14 cellular contexts compared by ENCODE assay signal in the genomic region with DNA sequence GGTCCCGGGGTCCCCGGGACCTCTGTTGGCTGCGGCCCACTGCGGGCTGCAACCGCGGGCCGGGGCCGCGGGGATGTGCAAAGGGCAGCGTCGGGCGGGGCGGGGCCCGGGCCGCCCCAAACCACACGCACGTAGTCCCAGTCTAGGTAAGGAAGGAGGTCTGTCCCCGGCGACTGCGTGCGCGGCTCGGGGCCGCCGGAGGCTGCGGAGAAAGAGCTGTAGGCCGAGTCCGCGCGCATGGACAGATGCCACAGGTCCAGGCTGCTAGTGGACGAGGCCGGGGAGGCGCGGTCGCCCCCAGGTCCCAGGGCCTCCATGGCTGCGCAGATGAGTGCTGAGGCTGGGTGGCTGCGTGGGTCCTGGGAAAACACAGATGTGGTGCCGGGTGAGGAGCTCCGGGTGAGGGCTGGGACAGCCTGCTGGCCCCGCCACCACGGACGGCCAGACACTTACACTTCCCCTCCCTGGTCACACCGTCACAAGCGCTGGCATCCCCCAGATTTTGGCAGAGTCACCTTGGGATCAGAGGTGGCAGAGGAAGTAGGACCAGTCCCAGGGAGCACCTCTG. TPM values are rescaled to one million over a fixed set of nuclear protein-coding genes. Genes with fewer than 3 reads are reported as not detected.
A peak's percentile ranks its signal among the peaks of the same experiment; 100 is the strongest.
DNase-seq lines count a peak whose midpoint lies in the region; ATAC-seq, FAIRE-seq and TF ChIP-seq lines count a peak whose summit lies in the region.
"Had no signal": no experiment of that assay in that cellular context is flagged by ENCODE, and none has a peak within 500 bp of the region (broad histone marks: within the 10 kb centered on the region; RNA-seq: fewer than 3 reads in every experiment).

No MANE protein-coding gene starts in this region.

- CTCF ChIA-PET in K562 (lab: Yijun Ruan, JAX; ENCODE audit: low intra/inter-chr PET ratio) = no interaction called here

- no peak for TF ChIP-seq EP300 in K562 (IDR thresholded peaks at IDR 0.05; ENCODE audit: low read length)

- H3K4me1 ChIP-seq in left ventricle myocardium inferior (peaks cover 41% of the 10 kb centered on the region), K562 (replicated peaks in 1 of 2; ENCODE audit: control insufficient read depth in 2 of 2, insufficient read depth in 2 of 2, low read length in 2 of 2) (peaks cover 12 to 35% of the 10 kb centered on the region in 2 experiments; a peak in 4 of 5 replicates), mesenchymal stem cell (ENCODE audit: control insufficient read depth, insufficient read depth, low read depth, low read length) (peaks cover 25% of the 10 kb centered on the region), upper lobe of right lung (peaks cover 23% of the 10 kb centered on the region)

- no peak for TF ChIP-seq POLR2A in K562 (conservative IDR thresholded peaks at IDR 0.05)

- intact Hi-C loops in left ventricle myocardium inferior (cut with micrococcal nuclease) (no loop called here), Right ventricle myocardium superior (cut with DNase I) (loop anchor here (10.0 kb wide), 1 partner anchor 321 kb away; no protein-coding TSS in a partner anchor), K562 (cut with micrococcal nuclease) (no loop called here), upper lobe of right lung (cut with DNase I) (no loop called here)

- ATAC-seq in Right ventricle myocardium superior (ENCODE audit: poor library complexity) = no peak
- no peak for ATAC-seq in K562
- no peak for ATAC-seq in upper lobe of right lung

- POLR2A ChIA-PET in K562 (lab: Yijun Ruan, JAX) = interaction anchor here (0.6 to 1.3 kb wide), 4 partner anchors 8 to 138 kb away, joined by 3 read pairs; partner anchors contain the start of gene AFF4

- no peak for TF ChIP-seq RAD21 in K562 (CRISPR knock-in tag; conservative IDR thresholded peaks at IDR 0.05 in 1 of 2, IDR thresholded peaks at IDR 0.05 in 1 of 2)

- peak overlapping the region; percentile 56 for H3K4me3 ChIP-seq in left ventricle myocardium inferior
- H3K4me3 ChIP-seq in K562 = no peak overlapping the region
- H3K4me3 ChIP-seq in mesenchymal stem cell (ENCODE audit: insufficient read depth in 1 of 2, low read depth in 1 of 2, low read length in 2 of 2) = no peak overlapping the region
- peak overlapping the region; percentile 10 for H3K4me3 ChIP-seq in upper lobe of right lung

- H3K18ac ChIP-seq in mesenchymal stem cell (ENCODE audit: low read depth in 1 of 2, low read length in 2 of 2) = peak overlapping the region; percentile 15 to 42

- H2BK15ac ChIP-seq in mesenchymal stem cell (ENCODE audit: low read depth, poor library complexity, severe bottlenecking) = peak overlapping the region; percentile 44

- H3K4me2 ChIP-seq in K562 (ENCODE audit: insufficient read depth, low read length) (no peak overlapping the region), mesenchymal stem cell (ENCODE audit: low read length, poor library complexity, severe bottlenecking) (no peak overlapping the region)

- no TSS peak for BruUV-seq in K562 (replicated peaks; lab: Mats Ljungman, UMichigan)

- H2AFZ ChIP-seq in K562 (ENCODE audit: low read depth, low read length) (no peak overlapping the region), mesenchymal stem cell (ENCODE audit: low read depth, low read length) (peak overlapping the region; percentile 18)

- H2BK120ac ChIP-seq in mesenchymal stem cell (ENCODE audit: low read depth, low read length) = no peak overlapping the region

- TF ChIP-seq CTCF in left ventricle myocardium inferior (IDR thresholded peaks at IDR 0.05; ENCODE audit: borderline replicate concordance) = no peak
- no peak for TF ChIP-seq CTCF in K562 (IDR thresholded peaks at IDR 0.05 in 2 of 3, conservative IDR thresholded peaks at IDR 0.05 in 1 of 3; ENCODE audit: insufficient read depth in 2 of 3, low read depth in 1 of 3, low read length in 3 of 3)
- no peak for TF ChIP-seq CTCF in upper lobe of right lung (IDR thresholded peaks at IDR 0.05)

- DNase-seq in left ventricle myocardium inferior (no peak), Right ventricle myocardium superior (no peak), K562 (ENCODE audit: extremely low read depth in 1 of 4, low spot score in 3 of 4) (no peak), mesenchymal stem cell (no peak), upper lobe of right lung (no peak), kidney tubule cell (ENCODE audit: low spot score) (no peak), ACHN (no peak), DMS53 treated with DMSO at 0.1 percent for 48 hours (lab: John Stamatoyannopoulos, UW; ENCODE audit: unreplicated experiment) (no peak)
- DNase-seq: foreskin fibroblast; NCI-H2081 treated with DMSO at 0.1 percent for 48 hours; stimulated activated CD4-positive, alpha-beta T cell treated with anti-CD3 and anti-CD28 coated beads, Interleukin-4, amount 100 ng/mL, for 24 hours had no signal

- 100% methylated on average over 14 of the region's 44 CpGs for WGBS in K562 (ENCODE audit: insufficient coverage, low coverage, missing lambda C conversion rate)
- WGBS in mesenchymal stem cell = 38% methylated on average over 34 of the region's 44 CpGs

- H4K8ac ChIP-seq in mesenchymal stem cell (ENCODE audit: low read length) = peak overlapping the region; percentile 53

- peaks cover 7% of the 10 kb centered on the region for H3K79me1 ChIP-seq in mesenchymal stem cell (replicated peaks; ENCODE audit: low read length, poor library complexity, severe bottlenecking)

- no peak overlapping the region for H2AK5ac ChIP-seq in mesenchymal stem cell (ENCODE audit: low read length, severe bottlenecking)

- no peak overlapping the region for H2BK5ac ChIP-seq in mesenchymal stem cell (ENCODE audit: low read depth, low read length, poor library complexity, severe bottlenecking)

- H4K20me1 ChIP-seq in K562 (replicated peaks; ENCODE audit: control insufficient read depth, insufficient read depth, low read length) = no peaks in the 10 kb centered on the region

- H3K4ac ChIP-seq in mesenchymal stem cell (ENCODE audit: low read depth in 1 of 2, low read length in 2 of 2) = peak overlapping the region in 1 of 2 experiments; percentile 3

- H3K14ac ChIP-seq in mesenchymal stem cell (ENCODE audit: low read length in 2 of 2) = peak overlapping the region in 1 of 2 experiments; percentile 14

- in situ Hi-C loops in K562 (cut with MboI) = loop anchor here (5.0 kb wide), 1 partner anchor 69 kb away; no protein-coding TSS in a partner anchor
- in situ Hi-C loops in ACHN (cut with HindIII; ENCODE audit: low pct_ligation_motif_present, low pct_unique_long_range_greater_than_20kb, low sequenced_read_pairs) = no loop called here

- no peak for FAIRE-seq in K562 (lab: Jason Lieb, UNC)

- peak overlapping the region in 1 of 2 experiments; percentile 10 for H3K23ac ChIP-seq in mesenchymal stem cell (ENCODE audit: low read length in 2 of 2)

- H3K27me3 ChIP-seq in left ventricle myocardium inferior (ENCODE audit: low read depth) (no peaks in the 10 kb centered on the region), K562 (ENCODE audit: control insufficient read depth in 2 of 2, insufficient read depth in 2 of 2, low read length in 2 of 2) (no peaks in the 10 kb centered on the region), mesenchymal stem cell (ENCODE audit: control insufficient read depth in 1 of 2, insufficient read depth in 1 of 2, low read length in 2 of 2) (no peaks in the 10 kb centered on the region), upper lobe of right lung (no peaks in the 10 kb centered on the region)
- H3K27me3 ChIP-seq: vagina had no signal

- H3K9ac ChIP-seq in K562 (ENCODE audit: insufficient read depth in 1 of 2, low read depth in 2 of 2, low read length in 2 of 2) = no peak overlapping the region; a peak in 1 of 4 replicates
- no peak overlapping the region for H3K9ac ChIP-seq in mesenchymal stem cell (ENCODE audit: low read length)

- peaks cover 4% of the 10 kb centered on the region for H3K36me3 ChIP-seq in left ventricle myocardium inferior
- H3K36me3 ChIP-seq in K562 (ENCODE audit: control insufficient read depth, insufficient read depth, low read length) = peaks cover 51% of the 10 kb centered on the region; the same call in 2 of the 3 replicates
- peaks cover 11 to 14% of the 10 kb centered on the region in 2 experiments for H3K36me3 ChIP-seq in mesenchymal stem cell (ENCODE audit: control insufficient read depth in 1 of 2, insufficient read depth in 2 of 2, low read depth in 1 of 2, low read length in 2 of 2)
- H3K36me3 ChIP-seq in upper lobe of right lung = no peaks in the 10 kb centered on the region
- H3K36me3 ChIP-seq: vagina had no signal

- H2BK12ac ChIP-seq in mesenchymal stem cell (ENCODE audit: low read length in 2 of 2) = peak overlapping the region in 1 of 2 experiments; percentile 46

- H4K91ac ChIP-seq in mesenchymal stem cell (ENCODE audit: low read length) = no peak overlapping the region

- no peaks in the 10 kb centered on the region for H3K9me3 ChIP-seq in left ventricle myocardium inferior (replicated peaks)
- H3K9me3 ChIP-seq in K562 (replicated peaks; ENCODE audit: control insufficient read depth, insufficient read depth, low read depth, low read length) = no peaks in the 10 kb centered on the region
- no peaks in the 10 kb centered on the region for H3K9me3 ChIP-seq in mesenchymal stem cell (ENCODE audit: control insufficient read depth, low read length)
- H3K9me3 ChIP-seq in upper lobe of right lung = no peaks in the 10 kb centered on the region
- H3K9me3 ChIP-seq: vagina had no signal

- H3K79me2 ChIP-seq in K562 (ENCODE audit: control insufficient read depth, insufficient read depth, low read length) = peaks cover 23% of the 10 kb centered on the region

- H3K27ac ChIP-seq in left ventricle myocardium inferior (replicated peaks) (peak overlapping the region; percentile 52), K562 (ENCODE audit: extremely low read depth, low read depth, low read length) (no peak overlapping the region), mesenchymal stem cell (ENCODE audit: low read length, poor library complexity, severe bottlenecking) (no peak overlapping the region), upper lobe of right lung (peak overlapping the region; percentile 24)
- H3K27ac ChIP-seq: RWPE1, vagina had no signal

- no peaks in the 10 kb centered on the region for H3K9me1 ChIP-seq in K562 (ENCODE audit: control insufficient read depth, insufficient read depth, low read length)

RNA-seq across cellular contexts. Expression of gene SHROOM1, which starts 4.5 kb away (rescaled TPM):
- total RNA-seq in left ventricle myocardium inferior (4.9 TPM), Right ventricle myocardium superior (3.6 TPM), K562 (2014; rRNA removed) (13.0 and 18.6 TPM in 2 replicates), K562 (2014; rRNA removed; fragmentation: Illumina TruSeq; extraction: Trizol) (5.3 and 6.1 TPM in 2 replicates), K562 (2015; rRNA removed; fragmentation: Illumina TruSeq; extraction: Trizol) (10.9 and 13.3 TPM in 2 replicates), K562 (2021) (25.6 and 26.5 TPM in 2 replicates), upper lobe of right lung (24.2 TPM)
- 39.2 and 105 TPM in 2 replicates for total RNA-seq in K562 (2011; cell fraction: chromatin; rRNA removed; ENCODE audit: low replicate concordance)
- 53.7 and 55.5 TPM in 2 replicates for total RNA-seq in K562 (2011; cell fraction: nucleolus; rRNA removed)
- total RNA-seq in K562 (2011; cell fraction: nucleoplasm; rRNA removed) = 27.4 and 41.9 TPM in 2 replicates
- polyA plus RNA-seq in K562 (2011; rRNA removed) (11.9 and 12.8 TPM in 2 replicates), K562 (2014; fragmentation: Illumina TruSeq; extraction: Trizol) (14.6 and 14.8 TPM in 2 replicates), K562 (2014; fragmentation: Nextera tagmentation; extraction: Ambion mirVana) (under 1 TPM; 0.44 to 0.50 TPM), K562 (2014; rRNA removed) (22.3 and 26.0 TPM in 2 replicates)
- polyA plus RNA-seq in K562 (2011; cell fraction: cytosol; rRNA removed) = 18.1 and 28.6 TPM in 2 replicates
- 28.4 and 60.2 TPM in 2 replicates for polyA plus RNA-seq in K562 (2011; cell fraction: nucleus; rRNA removed)
- 19.1 and 22.2 TPM in 2 replicates for polyA plus RNA-seq in K562 (2012)
- 3.8 and 7.6 TPM in 2 replicates for polyA minus RNA-seq in K562 (2011; rRNA and poly(A)+ RNA removed)
- polyA minus RNA-seq in K562 (2011; cell fraction: cytosol; rRNA and poly(A)+ RNA removed) = 6.1 and 7.0 TPM in 2 replicates
- polyA minus RNA-seq in K562 (2011; cell fraction: nucleus; rRNA and poly(A)+ RNA removed) = 11.3 and 12.4 TPM in 2 replicates
- 8.7 TPM for polyA plus RNA-seq in mesenchymal stem cell (2013, experiment 1 of 2)
- polyA plus RNA-seq in mesenchymal stem cell (2013, experiment 2 of 2) = 10.3 TPM

RNA-seq across cellular contexts. Expression of gene SOWAHA, which starts 12.8 kb away (rescaled TPM):
- total RNA-seq in left ventricle myocardium inferior = not detected
- 0.13 TPM for total RNA-seq in Right ventricle myocardium superior
- total RNA-seq in K562 (2011; cell fraction: chromatin; rRNA removed; ENCODE audit: low replicate concordance) = not detected in 2 replicates
- total RNA-seq in K562 (2011; cell fraction: nucleolus; rRNA removed) = not detected in 2 replicates
- total RNA-seq in K562 (2011; cell fraction: nucleoplasm; rRNA removed) = not detected in 2 replicates
- total RNA-seq in K562 (2014; rRNA removed) = not detected in 2 replicates
- not detected in 2 replicates for total RNA-seq in K562 (2014; rRNA removed; fragmentation: Illumina TruSeq; extraction: Trizol)
- not detected in 2 replicates for total RNA-seq in K562 (2015; rRNA removed; fragmentation: Illumina TruSeq; extraction: Trizol)
- not detected in 2 replicates for total RNA-seq in K562 (2021)
- polyA plus RNA-seq in K562 (2011; rRNA removed) = not detected in 2 replicates
- not detected in 2 replicates for polyA plus RNA-seq in K562 (2011; cell fraction: cytosol; rRNA removed)
- polyA plus RNA-seq in K562 (2011; cell fraction: nucleus; rRNA removed) = not detected in 2 replicates
- polyA plus RNA-seq in K562 (2012) = 0.03 and 0.06 TPM in 2 replicates
- not detected in 2 replicates for polyA plus RNA-seq in K562 (2014; fragmentation: Illumina TruSeq; extraction: Trizol)
- not detected for polyA plus RNA-seq in K562 (2014; fragmentation: Nextera tagmentation; extraction: Ambion mirVana)
- polyA plus RNA-seq in K562 (2014; rRNA removed) = not detected in 2 replicates
- not detected in 2 replicates for polyA minus RNA-seq in K562 (2011; rRNA and poly(A)+ RNA removed)
- not detected in 2 replicates for polyA minus RNA-seq in K562 (2011; cell fraction: cytosol; rRNA and poly(A)+ RNA removed)
- not detected in 2 replicates for polyA minus RNA-seq in K562 (2011; cell fraction: nucleus; rRNA and poly(A)+ RNA removed)
- 0.01 TPM for polyA plus RNA-seq in mesenchymal stem cell (2013, experiment 1 of 2)
- 0.04 TPM for polyA plus RNA-seq in mesenchymal stem cell (2013, experiment 2 of 2)
- total RNA-seq in upper lobe of right lung = not detected
- total RNA-seq: neural crest cell, vagina had no signal

RNA-seq across cellular contexts. Expression of gene GDF9, which starts 40.4 kb away (rescaled TPM):
- total RNA-seq in left ventricle myocardium inferior = 0.52 TPM
- total RNA-seq in Right ventricle myocardium superior = 0.16 TPM
- 0.25 and 1.1 TPM in 2 replicates for total RNA-seq in K562 (2011; cell fraction: chromatin; rRNA removed; ENCODE audit: low replicate concordance)
- total RNA-seq in K562 (2011; cell fraction: nucleolus; rRNA removed) = 0.17 and 0.39 TPM in 2 replicates
- 0.44 and 0.69 TPM in 2 replicates for total RNA-seq in K562 (2011; cell fraction: nucleoplasm; rRNA removed)
- total RNA-seq in K562 (2014; rRNA removed) = 0.12 TPM in 1 of 2 replicates, not detected in the other
- total RNA-seq in K562 (2014; rRNA removed; fragmentation: Illumina TruSeq; extraction: Trizol) = 0.13 and 0.18 TPM in 2 replicates
- 0.15 and 0.18 TPM in 2 replicates for total RNA-seq in K562 (2015; rRNA removed; fragmentation: Illumina TruSeq; extraction: Trizol)
- total RNA-seq in K562 (2021) = 0.20 and 0.22 TPM in 2 replicates
- polyA plus RNA-seq in K562 (2011; rRNA removed) = 0.70 and 1.1 TPM in 2 replicates
- polyA plus RNA-seq in K562 (2011; cell fraction: cytosol; rRNA removed) = 0.30 and 0.52 TPM in 2 replicates
- 0.68 and 1.2 TPM in 2 replicates for polyA plus RNA-seq in K562 (2011; cell fraction: nucleus; rRNA removed)
- 0.22 and 0.35 TPM in 2 replicates for polyA plus RNA-seq in K562 (2012)
- 0.28 and 0.37 TPM in 2 replicates for polyA plus RNA-seq in K562 (2014; fragmentation: Illumina TruSeq; extraction: Trizol)
- polyA plus RNA-seq in K562 (2014; fragmentation: Nextera tagmentation; extraction: Ambion mirVana) = under 1 TPM; 0.10 to 0.15 TPM
- polyA plus RNA-seq in K562 (2014; rRNA removed) = 0.27 and 0.66 TPM in 2 replicates
- polyA minus RNA-seq in K562 (2011; rRNA and poly(A)+ RNA removed) = 0.39 and 0.45 TPM in 2 replicates
- not detected in 2 replicates for polyA minus RNA-seq in K562 (2011; cell fraction: cytosol; rRNA and poly(A)+ RNA removed)
- 0.78 TPM in 1 of 2 replicates, not detected in the other for polyA minus RNA-seq in K562 (2011; cell fraction: nucleus; rRNA and poly(A)+ RNA removed)
- 0.01 TPM for polyA plus RNA-seq in mesenchymal stem cell (2013, experiment 1 of 2)
- polyA plus RNA-seq in mesenchymal stem cell (2013, experiment 2 of 2) = 0.08 TPM
- 0.46 TPM for total RNA-seq in upper lobe of right lung
- total RNA-seq: vagina had no signal

RNA-seq across cellular contexts. Expression of gene UQCRQ, which starts 40.5 kb away (rescaled TPM):
- total RNA-seq in left ventricle myocardium inferior = 1,839 TPM
- 1,987 TPM for total RNA-seq in Right ventricle myocardium superior
- total RNA-seq in K562 (2011; cell fraction: chromatin; rRNA removed; ENCODE audit: low replicate concordance) = 72.2 and 104 TPM in 2 replicates
- total RNA-seq in K562 (2011; cell fraction: nucleolus; rRNA removed) = 114 and 128 TPM in 2 replicates
- 118 and 129 TPM in 2 replicates for total RNA-seq in K562 (2011; cell fraction: nucleoplasm; rRNA removed)
- 307 and 353 TPM in 2 replicates for total RNA-seq in K562 (2014; rRNA removed)
- 641 and 716 TPM in 2 replicates for total RNA-seq in K562 (2014; rRNA removed; fragmentation: Illumina TruSeq; extraction: Trizol)
- total RNA-seq in K562 (2015; rRNA removed; fragmentation: Illumina TruSeq; extraction: Trizol) = 334 and 373 TPM in 2 replicates
- 888 and 1,004 TPM in 2 replicates for total RNA-seq in K562 (2021)
- polyA plus RNA-seq in K562 (2011; rRNA removed) = 813 and 883 TPM in 2 replicates
- 439 and 559 TPM in 2 replicates for polyA plus RNA-seq in K562 (2011; cell fraction: cytosol; rRNA removed)
- 273 and 303 TPM in 2 replicates for polyA plus RNA-seq in K562 (2011; cell fraction: nucleus; rRNA removed)
- polyA plus RNA-seq in K562 (2012) = 351 and 842 TPM in 2 replicates
- polyA plus RNA-seq in K562 (2014; fragmentation: Illumina TruSeq; extraction: Trizol) = 235 and 336 TPM in 2 replicates
- 1,000 to 10,000 TPM; 2,318 to 2,421 TPM for polyA plus RNA-seq in K562 (2014; fragmentation: Nextera tagmentation; extraction: Ambion mirVana)
- 883 and 917 TPM in 2 replicates for polyA plus RNA-seq in K562 (2014; rRNA removed)
- 61.8 and 67.0 TPM in 2 replicates for polyA minus RNA-seq in K562 (2011; rRNA and poly(A)+ RNA removed)
- 54.0 and 70.0 TPM in 2 replicates for polyA minus RNA-seq in K562 (2011; cell fraction: cytosol; rRNA and poly(A)+ RNA removed)
- 59.4 and 82.3 TPM in 2 replicates for polyA minus RNA-seq in K562 (2011; cell fraction: nucleus; rRNA and poly(A)+ RNA removed)
- polyA plus RNA-seq in mesenchymal stem cell (2013, experiment 1 of 2) = 773 TPM
- 885 TPM for polyA plus RNA-seq in mesenchymal stem cell (2013, experiment 2 of 2)
- 256 TPM for total RNA-seq in upper lobe of right lung

RNA-seq across cellular contexts. Expression of gene LEAP2, which starts 47.6 kb away (rescaled TPM):
- 1.9 TPM for total RNA-seq in left ventricle myocardium inferior
- 1.0 TPM for total RNA-seq in Right ventricle myocardium superior
- total RNA-seq in K562 (2011; cell fraction: chromatin; rRNA removed; ENCODE audit: low replicate concordance) = 15.5 and 22.5 TPM in 2 replicates
- 9.0 and 10.5 TPM in 2 replicates for total RNA-seq in K562 (2011; cell fraction: nucleolus; rRNA removed)
- 14.2 and 21.1 TPM in 2 replicates for total RNA-seq in K562 (2011; cell fraction: nucleoplasm; rRNA removed)
- 1.1 and 2.2 TPM in 2 replicates for total RNA-seq in K562 (2014; rRNA removed)
- total RNA-seq in K562 (2014; rRNA removed; fragmentation: Illumina TruSeq; extraction: Trizol) = 2.8 TPM in 2 replicates
- 2.9 and 3.1 TPM in 2 replicates for total RNA-seq in K562 (2015; rRNA removed; fragmentation: Illumina TruSeq; extraction: Trizol)
- 1.8 and 2.0 TPM in 2 replicates for total RNA-seq in K562 (2021)
- 4.9 and 5.6 TPM in 2 replicates for polyA plus RNA-seq in K562 (2011; rRNA removed)
- 0.82 and 2.1 TPM in 2 replicates for polyA plus RNA-seq in K562 (2011; cell fraction: cytosol; rRNA removed)
- polyA plus RNA-seq in K562 (2011; cell fraction: nucleus; rRNA removed) = 20.8 and 21.9 TPM in 2 replicates
- polyA plus RNA-seq in K562 (2012) = 1.3 and 1.4 TPM in 2 replicates
- polyA plus RNA-seq in K562 (2014; fragmentation: Illumina TruSeq; extraction: Trizol) = 2.0 and 2.5 TPM in 2 replicates
- polyA plus RNA-seq in K562 (2014; fragmentation: Nextera tagmentation; extraction: Ambion mirVana) = 1 to 10 TPM; 2.0 to 2.9 TPM
- polyA plus RNA-seq in K562 (2014; rRNA removed) = 2.3 and 2.4 TPM in 2 replicates
- 3.3 and 5.2 TPM in 2 replicates for polyA minus RNA-seq in K562 (2011; rRNA and poly(A)+ RNA removed)
- 0.57 and 1.4 TPM in 2 replicates for polyA minus RNA-seq in K562 (2011; cell fraction: cytosol; rRNA and poly(A)+ RNA removed)
- polyA minus RNA-seq in K562 (2011; cell fraction: nucleus; rRNA and poly(A)+ RNA removed) = 3.6 and 5.9 TPM in 2 replicates
- 0.22 TPM for polyA plus RNA-seq in mesenchymal stem cell (2013, experiment 1 of 2)
- 0.15 TPM for polyA plus RNA-seq in mesenchymal stem cell (2013, experiment 2 of 2)
- total RNA-seq in upper lobe of right lung = 0.69 TPM

Comparison
In these comparisons a context has a peak if more than half of its experiments do, and no peak if none do; other contexts are left out.
1. H3K27ac ChIP-seq: peak in left ventricle myocardium inferior (single experiment) and upper lobe of right lung (single experiment); none in K562 (single experiment) and mesenchymal stem cell (single experiment).
2. H3K4me3 ChIP-seq: peak in left ventricle myocardium inferior (single experiment) and upper lobe of right lung (single experiment); none in K562 (single experiment) and mesenchymal stem cell (0 of 2).